ENCODE assay signal across 20 cellular contexts in genomic region chr5:134206627-134207160, GRCh38.
"Had no signal": no experiment of that assay in that cellular context is flagged by ENCODE, and none has a peak within 500 bp of the region (broad histone marks: within the 10 kb centered on the region; RNA-seq: fewer than 3 reads in every experiment).

No MANE protein-coding gene starts in this region.

- H3K27ac ChIP-seq: esophagus muscularis mucosa, stomach, suprapubic skin, tibial nerve, uterus had no signal

- H3K9me3 ChIP-seq: esophagus muscularis mucosa, mucosa of descending colon, stomach, suprapubic skin, tibial nerve, uterus had no signal

- H3K9me3 Mint-ChIP-seq: activated naive CD4-positive, alpha-beta T cell treated with anti-CD3 and anti-CD28 coated beads for 36 hours; stimulated activated effector memory CD8-positive, alpha-beta T cell treated with anti-CD3 and anti-CD28 coated beads, Interleukin-12 subunit alpha, Interleukin-12 subunit beta, amount 100 ng/mL, for 72 hours had no signal

- H3K4me3 Mint-ChIP-seq: activated naive CD4-positive, alpha-beta T cell treated with anti-CD3 and anti-CD28 coated beads for 36 hours; brain; nephron progenitor cell; stimulated activated effector memory CD8-positive, alpha-beta T cell treated with anti-CD3 and anti-CD28 coated beads, Interleukin-12 subunit alpha, Interleukin-12 subunit beta, amount 100 ng/mL, for 72 hours had no signal

- H3K36me3 ChIP-seq: uterus had no signal

- H3K4me3 ChIP-seq: esophagus muscularis mucosa, mucosa of descending colon, stomach, suprapubic skin, tibial nerve, uterus had no signal

- DNase-seq: activated CD8-positive, alpha-beta memory T cell treated with anti-CD3 and anti-CD28 coated beads, Interleukin-2, amount 50 U/mL, for 48 hours; activated naive CD4-positive, alpha-beta T cell treated with anti-CD3 and anti-CD28 coated beads for 36 hours; activated T-cell treated with anti-CD3 and anti-CD28 coated beads, Interleukin-2, amount 50 U/mL, for 48 hours; head of caudate nucleus; hypothalamus; mesendoderm; mucosa of descending colon; nephron progenitor cell; nucleus accumbens; small intestine; stimulated activated CD4-positive, alpha-beta T cell treated with anti-CD3 and anti-CD28 coated beads, Interleukin-2, amount 100 ng/mL, for 24 hours; stomach; T-helper 9 cell; uterus had no signal

- H3K27ac Mint-ChIP-seq: activated naive CD4-positive, alpha-beta T cell treated with anti-CD3 and anti-CD28 coated beads for 36 hours; nephron progenitor cell; stimulated activated effector memory CD8-positive, alpha-beta T cell treated with anti-CD3 and anti-CD28 coated beads, Interleukin-12 subunit alpha, Interleukin-12 subunit beta, amount 100 ng/mL, for 72 hours had no signal

- H3K4me1 ChIP-seq: uterus had no signal

- ATAC-seq: mucosa of descending colon; sciatic nerve; stimulated activated effector memory CD8-positive, alpha-beta T cell treated with anti-CD3 and anti-CD28 coated beads, Interleukin-12 subunit alpha, Interleukin-12 subunit beta, amount 100 ng/mL, for 72 hours had no signal

- H3K27me3 Mint-ChIP-seq: brain had no signal
